In the genomic region with DNA sequence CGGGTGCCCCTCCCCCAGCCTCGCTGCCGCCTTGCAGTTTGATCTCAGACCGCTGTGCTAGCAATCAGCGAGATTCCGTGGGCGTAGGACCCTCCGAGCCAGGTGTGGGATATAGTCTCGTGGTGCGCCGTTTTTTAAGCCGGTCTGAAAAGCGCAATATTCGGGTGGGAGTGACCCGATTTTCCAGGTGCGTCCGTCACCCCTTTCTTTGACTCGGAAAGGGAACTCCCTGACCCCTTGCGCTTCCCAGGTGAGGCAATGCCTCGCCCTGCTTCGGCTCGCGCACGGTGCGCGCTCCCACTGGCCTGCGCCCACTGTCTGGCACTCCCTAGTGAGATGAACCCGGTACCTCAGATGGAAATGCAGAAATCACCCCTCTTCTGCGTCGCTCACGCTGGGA, we compare ENCODE assay signal across 8 cellular contexts. TPM values are rescaled to one million over a fixed set of nuclear protein-coding genes. Genes with fewer than 3 reads are reported as not detected.
DNase-seq lines count a peak whose midpoint lies in the region; ATAC-seq, FAIRE-seq and TF ChIP-seq lines count a peak whose summit lies in the region.
"Not testable (repeated sequence)": the region's sequence is repeated elsewhere in the genome, so short reads cannot be mapped to it uniquely, and the experiment has no call there.

No MANE protein-coding gene starts in this region.

- intact Hi-C loops in PC-3 (cut with micrococcal nuclease); activated T-helper 1 cell treated with anti-CD3 and anti-CD28 coated beads, Interleukin-12 subunit alpha, Interleukin-12 subunit beta, Interleukin-2, Interleukin-4 antibody, amounts not matched to agents 30 ng/mL and 10 ng/mL and 1 ng/mL, durations not matched to agents 14 hours and 24 hours and 36 hours (cut with micrococcal nuclease); left ventricle myocardium inferior (cut with micrococcal nuclease): not testable (repeated sequence)

- not testable (repeated sequence) for H3K9me1 ChIP-seq in keratinocyte (ENCODE audit: control insufficient read depth, extremely low read depth, insufficient read depth, low read length)

- not testable (repeated sequence) for H3K27me3 ChIP-seq in PC-3 (ENCODE audit: low read length); endodermal cell (ENCODE audit: control insufficient read depth, insufficient read depth, low read length, poor library complexity, severe bottlenecking); left ventricle myocardium inferior (ENCODE audit: low read depth); keratinocyte (ENCODE audit: control insufficient read depth, extremely low read depth, insufficient read depth, low read length)

- H4K20me1 ChIP-seq in PC-3 (ENCODE audit: low read length); keratinocyte (ENCODE audit: control insufficient read depth, extremely low read depth, insufficient read depth, low read length): not testable (repeated sequence)

- H3K27ac Mint-ChIP-seq in activated T-helper 1 cell treated with anti-CD3 and anti-CD28 coated beads, Interleukin-12 subunit alpha, Interleukin-12 subunit beta, Interleukin-2, Interleukin-4 antibody, amounts not matched to agents 30 ng/mL and 10 ng/mL and 1 ng/mL, durations not matched to agents 14 hours and 24 hours and 36 hours; nephron progenitor cell: not testable (repeated sequence)
- H3K27ac Mint-ChIP-seq in endodermal cell (peak overlapping the region; percentile 89), type B pancreatic cell (peak overlapping the region; percentile 87)

- peak overlapping the region; percentile 65 for H3K9ac ChIP-seq in ES-I3 (ENCODE audit: low read depth, low read length)
- H3K9ac ChIP-seq in PC-3 (ENCODE audit: low read length): peak overlapping the region; percentile 60
- H3K9ac ChIP-seq in endodermal cell (ENCODE audit: extremely low read depth, low read length, poor library complexity, severe bottlenecking): peak overlapping the region; percentile 64
- H3K9ac ChIP-seq in keratinocyte (ENCODE audit: control insufficient read depth, extremely low read depth, insufficient read depth, low read length): not testable (repeated sequence)

- H3K9me2 ChIP-seq in PC-3 (replicated peaks; ENCODE audit: low read length): not testable (repeated sequence)

- H3K4me2 ChIP-seq in PC-3 (ENCODE audit: low read length): peak overlapping the region; percentile 80
- H3K4me2 ChIP-seq in keratinocyte (ENCODE audit: control insufficient read depth, extremely low read depth, insufficient read depth, low read depth, low read length): not testable (repeated sequence)

- not testable (repeated sequence) for H3K9me3 Mint-ChIP-seq in activated T-helper 1 cell treated with anti-CD3 and anti-CD28 coated beads, Interleukin-12 subunit alpha, Interleukin-12 subunit beta, Interleukin-2, Interleukin-4 antibody, amounts not matched to agents 30 ng/mL and 10 ng/mL and 1 ng/mL, durations not matched to agents 14 hours and 24 hours and 36 hours; endodermal cell; nephron progenitor cell; type B pancreatic cell

- H3K36me3 ChIP-seq in ES-I3 (ENCODE audit: insufficient read depth, low read length); PC-3 (ENCODE audit: low read depth, low read length); endodermal cell (ENCODE audit: control insufficient read depth, insufficient read depth, low read length); left ventricle myocardium inferior; keratinocyte (ENCODE audit: control insufficient read depth in 2 of 2, extremely low read depth in 1 of 2, insufficient read depth in 2 of 2, low read length in 2 of 2): not testable (repeated sequence)

- peak overlapping the region; percentile 26 for H3K4me3 Mint-ChIP-seq in activated T-helper 1 cell treated with anti-CD3 and anti-CD28 coated beads, Interleukin-12 subunit alpha, Interleukin-12 subunit beta, Interleukin-2, Interleukin-4 antibody, amounts not matched to agents 30 ng/mL and 10 ng/mL and 1 ng/mL, durations not matched to agents 14 hours and 24 hours and 36 hours
- H3K4me3 Mint-ChIP-seq in endodermal cell (peak overlapping the region; percentile 68), nephron progenitor cell (peak overlapping the region; percentile 83), type B pancreatic cell (peak overlapping the region; percentile 83)

- dilution Hi-C loops in keratinocyte (cut with MboI; ENCODE audit: extremely low pct_ligation_motif_present, low sequenced_read_pairs): not testable (repeated sequence)

- H3F3A ChIP-seq in PC-3 (ENCODE audit: low read length, unreplicated experiment): not testable (repeated sequence)

- peak overlapping the region; percentile 66 for H2AFZ ChIP-seq in PC-3 (ENCODE audit: low read length)
- not testable (repeated sequence) for H2AFZ ChIP-seq in keratinocyte (ENCODE audit: control insufficient read depth, low read length)

- H3K4me3 ChIP-seq in PC-3 (ENCODE audit: low read length): peak overlapping the region; percentile 66
- peak overlapping the region; percentile 77 for H3K4me3 ChIP-seq in endodermal cell (ENCODE audit: low read length)
- H3K4me3 ChIP-seq in left ventricle myocardium inferior: peak overlapping the region; percentile 23
- H3K4me3 ChIP-seq in keratinocyte (ENCODE audit: control insufficient read depth in 2 of 3, extremely low read depth in 1 of 3, insufficient read depth in 2 of 3, low read depth in 1 of 3, low read length in 3 of 3): peak overlapping the region in 1 of 3 experiments; percentile 10

- H3K27ac ChIP-seq in PC-3 (ENCODE audit: low read length) (peak overlapping the region; percentile 22; the same call in 1 of the 2 replicates), endodermal cell (ENCODE audit: low read depth, low read length) (peak overlapping the region; percentile 60), keratinocyte (ENCODE audit: control insufficient read depth, insufficient read depth, low read length) (peak overlapping the region; percentile 47)
- not testable (repeated sequence) for H3K27ac ChIP-seq in left ventricle myocardium inferior (replicated peaks)

- 14% methylated on average over 13 of the region's 31 CpGs; no CpG with 5 or more reads in 1 of the 2 experiments for WGBS in endodermal cell (ENCODE audit: insufficient coverage in 1 of 2, insufficient read length in 1 of 2), 2 experiments

- not testable (repeated sequence) for FAIRE-seq in keratinocyte (lab: Jason Lieb, UNC)

- TSS peak; percentile 79 for BruUV-seq in PC-3 (replicated peaks; lab: Mats Ljungman, UMichigan)

- not testable (repeated sequence) for H3K36me3 Mint-ChIP-seq in activated T-helper 1 cell treated with anti-CD3 and anti-CD28 coated beads, Interleukin-12 subunit alpha, Interleukin-12 subunit beta, Interleukin-2, Interleukin-4 antibody, amounts not matched to agents 30 ng/mL and 10 ng/mL and 1 ng/mL, durations not matched to agents 14 hours and 24 hours and 36 hours (ENCODE audit: low read depth); type B pancreatic cell
- peaks cover 12% of the 10 kb centered on the region for H3K36me3 Mint-ChIP-seq in endodermal cell (ENCODE audit: low read depth)
- H3K36me3 Mint-ChIP-seq in nephron progenitor cell (ENCODE audit: low read depth): peaks cover 26% of the 10 kb centered on the region

- CTCF ChIA-PET in PC-3 (lab: Charles Lee): not testable (repeated sequence)

- POLR2A ChIA-PET in PC-3 (lab: Charles Lee; ENCODE audit: unreplicated experiment): not testable (repeated sequence)

- TF ChIP-seq CTCF in PC-3 (conservative IDR thresholded peaks at IDR 0.05; ENCODE audit: low read depth, low read length); endodermal cell (conservative IDR thresholded peaks at IDR 0.05); left ventricle myocardium inferior (IDR thresholded peaks at IDR 0.05; ENCODE audit: borderline replicate concordance); keratinocyte (optimal IDR thresholded peaks at IDR 0.05 in 1 of 3, IDR thresholded peaks at IDR 0.05 in 1 of 3, conservative IDR thresholded peaks at IDR 0.05 in 1 of 3; ENCODE audit: extremely low read depth in 1 of 3, insufficient read depth in 2 of 3, low read length in 3 of 3); nephron progenitor cell (IDR thresholded peaks at IDR 0.05); type B pancreatic cell (conservative IDR thresholded peaks at IDR 0.05): not testable (repeated sequence)

- ATAC-seq in PC-3: not testable (repeated sequence)

- not testable (repeated sequence) for H3K4me1 ChIP-seq in ES-I3 (ENCODE audit: insufficient read depth, low read length); endodermal cell (ENCODE audit: control insufficient read depth, insufficient read depth, low read length); left ventricle myocardium inferior; keratinocyte (ENCODE audit: control insufficient read depth, extremely low read depth, insufficient read depth, low read length)
- peaks cover 10% of the 10 kb centered on the region for H3K4me1 ChIP-seq in PC-3 (ENCODE audit: insufficient read depth, low read length)

- peaks cover 20% of the 10 kb centered on the region for H3K79me2 ChIP-seq in PC-3 (ENCODE audit: low read length)
- H3K79me2 ChIP-seq in keratinocyte (ENCODE audit: control insufficient read depth, insufficient read depth, low read length): not testable (repeated sequence)

- H3K4me1 Mint-ChIP-seq in activated T-helper 1 cell treated with anti-CD3 and anti-CD28 coated beads, Interleukin-12 subunit alpha, Interleukin-12 subunit beta, Interleukin-2, Interleukin-4 antibody, amounts not matched to agents 30 ng/mL and 10 ng/mL and 1 ng/mL, durations not matched to agents 14 hours and 24 hours and 36 hours (ENCODE audit: low read depth); endodermal cell; type B pancreatic cell (ENCODE audit: unreplicated experiment): not testable (repeated sequence)
- H3K4me1 Mint-ChIP-seq in nephron progenitor cell: peaks cover 15% of the 10 kb centered on the region

- H3K27me3 Mint-ChIP-seq in activated T-helper 1 cell treated with anti-CD3 and anti-CD28 coated beads, Interleukin-12 subunit alpha, Interleukin-12 subunit beta, Interleukin-2, Interleukin-4 antibody, amounts not matched to agents 30 ng/mL and 10 ng/mL and 1 ng/mL, durations not matched to agents 14 hours and 24 hours and 36 hours (ENCODE audit: insufficient read depth); endodermal cell (ENCODE audit: insufficient read depth); nephron progenitor cell (ENCODE audit: low read depth, poor library complexity); type B pancreatic cell: not testable (repeated sequence)

- not testable (repeated sequence) for DNase-seq in PC-3; activated T-helper 1 cell treated with anti-CD3 and anti-CD28 coated beads, Interleukin-12 subunit alpha, Interleukin-12 subunit beta, Interleukin-2, Interleukin-4 antibody, amounts not matched to agents 30 ng/mL and 10 ng/mL and 1 ng/mL, durations not matched to agents 14 hours and 24 hours and 36 hours (ENCODE audit: low spot score); endodermal cell; left ventricle myocardium inferior; keratinocyte (ENCODE audit: low read depth, low spot score); nephron progenitor cell; type B pancreatic cell (ENCODE audit: extremely low spot score, unreplicated experiment)

- H3K9me3 ChIP-seq in ES-I3 (ENCODE audit: control insufficient read depth, insufficient read depth, low read length); PC-3 (ENCODE audit: low read length); endodermal cell (ENCODE audit: control insufficient read depth, low read length); left ventricle myocardium inferior (replicated peaks); keratinocyte (ENCODE audit: control insufficient read depth, low read depth, low read length): not testable (repeated sequence)

RNA-seq across cellular contexts. Expression of a gene that starts 14.5 kb away (rescaled TPM):
- total RNA-seq in PC-3 (2014; rRNA removed) (26.6 and 30.1 TPM in 2 replicates), endodermal cell (10 to 100 TPM; 11.4 to 13.6 TPM), left ventricle myocardium inferior (47.6 TPM), type B pancreatic cell (ENCODE audit: low replicate concordance) (23.2 and 25.9 TPM in 2 replicates)
- total RNA-seq in activated T-helper 1 cell treated with anti-CD3 and anti-CD28 coated beads, Interleukin-12 subunit alpha, Interleukin-12 subunit beta, Interleukin-2, Interleukin-4 antibody, amounts not matched to agents 30 ng/mL and 10 ng/mL and 1 ng/mL, durations not matched to agents 14 hours and 24 hours and 36 hours: 14.0 and 19.8 TPM in 2 replicates
- polyA plus RNA-seq in endodermal cell (2013, experiment 1 of 2): 26.1 TPM
- 26.7 TPM for polyA plus RNA-seq in endodermal cell (2013, experiment 2 of 2)
- polyA plus RNA-seq in keratinocyte: 12.8 to 18.6 TPM (median 13.9 TPM) in 3 replicates
- 20.1 TPM for polyA plus RNA-seq in keratinocyte (2011; ENCODE audit: low read depth)
- 14.7 and 23.7 TPM in 2 replicates for polyA plus RNA-seq in keratinocyte (2011; cell fraction: cytosol; rRNA removed)
- polyA plus RNA-seq in keratinocyte (2011; cell fraction: nucleus; rRNA removed): 12.7 and 16.9 TPM in 2 replicates
- polyA plus RNA-seq in keratinocyte (2012; ENCODE audit: low replicate concordance): 14.2 and 14.8 TPM in 2 replicates
- 1.9 to 8.4 TPM (median 7.0 TPM) in 3 replicates for polyA minus RNA-seq in keratinocyte
- polyA minus RNA-seq in keratinocyte (2011; cell fraction: cytosol; rRNA and poly(A)+ RNA removed): 7.3 TPM
- 6.2 and 11.9 TPM in 2 replicates for polyA minus RNA-seq in keratinocyte (2011; cell fraction: nucleus; rRNA and poly(A)+ RNA removed)

Comparison
In these comparisons a context has a peak if more than half of its experiments do, and no peak if none do; other contexts are left out.
1. H3K4me3 Mint-ChIP-seq: peak in every context shown above with its lines; median percentile 83 in nephron progenitor cell; 83 in type B pancreatic cell; 68 in endodermal cell; 26 in activated T-helper 1 cell treated with anti-CD3 and anti-CD28 coated beads, Interleukin-12 subunit alpha, Interleukin-12 subunit beta, Interleukin-2, Interleukin-4 antibody, amounts not matched to agents 30 ng/mL and 10 ng/mL and 1 ng/mL, durations not matched to agents 14 hours and 24 hours and 36 hours.